ENCODE assay signal across 8 cellular contexts in genomic region chr18:623760-624620, GRCh38. TPM values are rescaled to one million over a fixed set of nuclear protein-coding genes. Genes with fewer than 3 reads are reported as not detected.
DNase-seq lines count a peak whose midpoint lies in the region; ATAC-seq and TF ChIP-seq lines count a peak whose summit lies in the region.

No MANE protein-coding gene starts in this region.

- no peak for TF ChIP-seq POLR2A in GM18505 (IDR thresholded peaks at IDR 0.05; ENCODE audit: borderline replicate concordance, extremely low read depth, insufficient read depth, insufficient read length)

- peak; percentile 65 for DNase-seq in EH (ENCODE audit: low read depth)
- DNase-seq in NCI-H526 (lab: John Stamatoyannopoulos, UW): peak; percentile 27 to 70
- DNase-seq in activated CD4-positive, alpha-beta T cell treated with anti-CD3 and anti-CD28 coated beads, Interleukin-2, amount 50 U/mL, for 1 hour: peak; percentile 61
- peak; percentile 89 for DNase-seq in dermis blood vessel endothelial cell
- DNase-seq in lung microvascular endothelial cell (ENCODE audit: low read depth in 2 of 2): peak; percentile 85 to 89
- DNase-seq in stimulated activated CD8-positive, alpha-beta memory T cell treated with anti-CD3 and anti-CD28 coated beads, Interleukin-12 subunit alpha, Interleukin-12 subunit beta, amount 100 ng/mL, for 4 hours (ENCODE audit: low read depth): peak; percentile 3

- ATAC-seq in HG02884 (IDR thresholded peaks at IDR 0.05; ENCODE audit: unreplicated experiment) (peak; percentile 74), GM18505 (IDR thresholded peaks at IDR 0.05; ENCODE audit: unreplicated experiment) (no peak)

RNA-seq across cellular contexts. Expression of gene CLUL1, which starts 27.2 kb away (rescaled TPM):
- total RNA-seq in dermis blood vessel endothelial cell (under 0.01 and 0.05 TPM in 2 replicates), lung microvascular endothelial cell (not detected in 2 replicates)

RNA-seq across cellular contexts. Expression of gene TYMS, which starts 33.5 kb away (rescaled TPM):
- total RNA-seq in dermis blood vessel endothelial cell (22.6 and 132 TPM in 2 replicates), lung microvascular endothelial cell (7.7 and 25.3 TPM in 2 replicates)

RNA-seq across cellular contexts. Expression of gene CETN1, which starts 43.8 kb away (rescaled TPM):
- total RNA-seq in dermis blood vessel endothelial cell (not detected in 2 replicates), lung microvascular endothelial cell (not detected in 2 replicates)

Comparison
In these comparisons a context has a peak if more than half of its experiments do, and no peak if none do; other contexts are left out.
1. DNase-seq: peak in every context shown above with its lines; median percentile 89 in dermis blood vessel endothelial cell; 87 in lung microvascular endothelial cell; 65 in EH; 61 in activated CD4-positive, alpha-beta T cell treated with anti-CD3 and anti-CD28 coated beads, Interleukin-2, amount 50 U/mL, for 1 hour; 48 in NCI-H526; 3 in stimulated activated CD8-positive, alpha-beta memory T cell treated with anti-CD3 and anti-CD28 coated beads, Interleukin-12 subunit alpha, Interleukin-12 subunit beta, amount 100 ng/mL, for 4 hours.